26 cellular contexts compared by ENCODE assay signal in genomic region chr14:34065690-34066391, GRCh38.
"Had no signal": no experiment of that assay in that cellular context is flagged by ENCODE, and none has a peak within 500 bp of the region (broad histone marks: within the 10 kb centered on the region; RNA-seq: fewer than 3 reads in every experiment).

No MANE protein-coding gene starts in this region.

- DNase-seq: activated CD4-positive, alpha-beta T cell treated with anti-CD3 and anti-CD28 coated beads for 4 hours; activated CD4-positive, alpha-beta T cell treated with anti-CD3 and anti-CD28 coated beads, Interleukin-2, amount 50 U/mL, for 48 hours; activated CD4-positive, CD25-positive, alpha-beta regulatory T cell; activated CD8-positive, alpha-beta memory T cell treated with anti-CD3 and anti-CD28 coated beads, Interleukin-2, amount 50 U/mL, for 4 hours; activated naive CD8-positive, alpha-beta T cell treated with anti-CD3 and anti-CD28 coated beads, Interleukin-2, amount 50 U/mL, for 24 hours; activated T-cell treated with anti-CD3 and anti-CD28 coated beads, Interleukin-2, amount 50 U/mL, for 1 hour; amygdala; cerebellar nuclear complex; colonic mucosa; foreskin fibroblast; head of caudate nucleus; posterior cingulate gyrus; sigmoid colon; stimulated activated CD4-positive, alpha-beta T cell treated with anti-CD3 and anti-CD28 coated beads, Interleukin-1b, Interleukin-23, amount 100 ng/mL, for 48 hours; stimulated activated naive B cell treated with anti-CD40 and anti-IgM and Interleukin-4, amounts not matched to agents 10 μg/mL and 1 μg/mL and 100 μg/mL, for 72 hours; T-helper 1 cell; uterus had no signal

- H3K27ac ChIP-seq: colonic mucosa, sigmoid colon, suprapubic skin, uterus had no signal

- H3K4me3 Mint-ChIP-seq: activated naive CD4-positive, alpha-beta T cell treated with anti-CD3 and anti-CD28 coated beads, Interleukin-2, amount 50 U/mL, for 24 hours; activated naive CD8-positive, alpha-beta T cell treated with anti-CD3 and anti-CD28 coated beads, Interleukin-2, amount 50 U/mL, for 24 hours; activated T-helper 1 cell treated with anti-CD3 and anti-CD28 coated beads, Interleukin-12 subunit alpha, Interleukin-12 subunit beta, Interleukin-2, Interleukin-4 antibody, amounts not matched to agents 30 ng/mL and 10 ng/mL and 1 ng/mL, durations not matched to agents 14 hours and 24 hours and 36 hours; nephron; stimulated activated naive B cell treated with anti-CD40 and anti-IgM and Interleukin-4, amounts not matched to agents 10 μg/mL and 1 μg/mL and 100 μg/mL, for 72 hours; T-helper 2 cell treated with Interferon-gamma antibody and Interleukin-4, amounts not matched to agents 5 μg/mL and 100 μg/mL, for 36 hours; type B pancreatic cell had no signal

- ATAC-seq: activated naive CD8-positive, alpha-beta T cell treated with anti-CD3 and anti-CD28 coated beads, Interleukin-2, amount 50 U/mL, for 24 hours; left lobe of liver; stimulated activated naive B cell treated with anti-CD40 and anti-IgM and Interleukin-4, amounts not matched to agents 10 μg/mL and 1 μg/mL and 100 μg/mL, for 72 hours had no signal

- H3K27ac Mint-ChIP-seq: activated naive CD4-positive, alpha-beta T cell treated with anti-CD3 and anti-CD28 coated beads, Interleukin-2, amount 50 U/mL, for 24 hours; activated naive CD8-positive, alpha-beta T cell treated with anti-CD3 and anti-CD28 coated beads, Interleukin-2, amount 50 U/mL, for 24 hours; activated T-helper 1 cell treated with anti-CD3 and anti-CD28 coated beads, Interleukin-12 subunit alpha, Interleukin-12 subunit beta, Interleukin-2, Interleukin-4 antibody, amounts not matched to agents 30 ng/mL and 10 ng/mL and 1 ng/mL, durations not matched to agents 14 hours and 24 hours and 36 hours; nephron; stimulated activated naive B cell treated with anti-CD40 and anti-IgM and Interleukin-4, amounts not matched to agents 10 μg/mL and 1 μg/mL and 100 μg/mL, for 72 hours; T-helper 2 cell treated with Interferon-gamma antibody and Interleukin-4, amounts not matched to agents 5 μg/mL and 100 μg/mL, for 36 hours; type B pancreatic cell had no signal

- H3K9me3 ChIP-seq: colonic mucosa, sigmoid colon, suprapubic skin, uterus had no signal

- H3K27me3 ChIP-seq: colonic mucosa, sigmoid colon, suprapubic skin, uterus had no signal

- H3K4me1 Mint-ChIP-seq: activated naive CD8-positive, alpha-beta T cell treated with anti-CD3 and anti-CD28 coated beads, Interleukin-2, amount 50 U/mL, for 24 hours had no signal

- H3K4me1 ChIP-seq: colonic mucosa, uterus had no signal

- H3K4me3 ChIP-seq: colonic mucosa, lung, sigmoid colon, smooth muscle cell, suprapubic skin, uterus had no signal

- H3K9me3 Mint-ChIP-seq: activated naive CD4-positive, alpha-beta T cell treated with anti-CD3 and anti-CD28 coated beads, Interleukin-2, amount 50 U/mL, for 24 hours; nephron had no signal

- H3K36me3 ChIP-seq: colonic mucosa, sigmoid colon, suprapubic skin, uterus had no signal
